31 cellular contexts compared by ENCODE assay signal in the genomic region with DNA sequence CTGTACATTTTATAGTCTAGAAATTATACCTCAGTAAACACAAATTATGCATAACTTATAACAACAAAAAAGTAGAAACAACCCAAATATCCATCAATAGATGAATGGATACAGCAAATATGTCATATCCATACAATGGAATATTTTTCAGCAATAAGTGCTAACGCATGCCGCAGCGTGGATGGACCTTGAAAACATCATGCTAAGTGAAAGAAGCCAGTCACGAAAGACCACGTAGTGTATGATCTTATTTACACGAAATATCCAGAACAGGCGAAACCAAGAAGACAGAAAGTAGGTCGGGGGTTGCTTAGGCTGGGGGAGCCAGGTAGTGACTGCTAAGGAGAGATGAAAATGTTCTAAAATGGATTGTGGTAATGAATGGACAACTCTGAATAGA.
"Had no signal": no experiment of that assay in that cellular context is flagged by ENCODE, and none has a peak within 500 bp of the region (broad histone marks: within the 10 kb centered on the region; RNA-seq: fewer than 3 reads in every experiment).

No MANE protein-coding gene starts in this region.

- H3K4me3 ChIP-seq: ascending aorta, cardiac muscle cell had no signal

- H3K4me1 ChIP-seq: ascending aorta had no signal

- H3K36me3 ChIP-seq: ascending aorta, cardiac muscle cell had no signal

- ATAC-seq: activated CD4-positive, alpha-beta T cell treated with anti-CD3 and anti-CD28 coated beads for 36 hours; activated CD8-positive, alpha-beta memory T cell treated with anti-CD3 and anti-CD28 coated beads, Interleukin-2, amount 10 ng/mL, durations not matched to agents 7 days and 5 days; activated CD8-positive, alpha-beta T cell treated with anti-CD3 and anti-CD28 coated beads, Interleukin-2, amount 10 ng/mL, durations not matched to agents 7 days and 5 days; activated naive CD8-positive, alpha-beta T cell treated with anti-CD3 and anti-CD28 coated beads, Interleukin-2, amount 50 U/mL, for 24 hours had no signal

- H3K9me3 ChIP-seq: ascending aorta had no signal

- H3K27ac ChIP-seq: ascending aorta, cardiac muscle cell, VCaP had no signal

- H3K27me3 ChIP-seq: ascending aorta, cardiac muscle cell had no signal

- DNase-seq: activated B cell treated with CpG ODN at 0.5 μM for 24 hours; activated CD4-positive, alpha-beta memory T cell treated with anti-CD3 and anti-CD28 coated beads, Interleukin-2, amount 10 ng/mL, durations not matched to agents 7 days and 5 days; activated CD4-positive, alpha-beta T cell treated with anti-CD3 and anti-CD28 coated beads for 1 hour; activated CD4-positive, alpha-beta T cell treated with anti-CD3 and anti-CD28 coated beads for 36 hours; activated CD4-positive, alpha-beta T cell treated with anti-CD3 and anti-CD28 coated beads for 48 hours; activated CD4-positive, alpha-beta T cell treated with anti-CD3 and anti-CD28 coated beads, Interleukin-2, amount 10 ng/mL, durations not matched to agents 7 days and 5 days; activated CD4-positive, alpha-beta T cell treated with anti-CD3 and anti-CD28 coated beads, Interleukin-2, amount 50 U/mL, for 48 hours; activated CD8-positive, alpha-beta memory T cell treated with anti-CD3 and anti-CD28 coated beads for 24 hours; activated CD8-positive, alpha-beta memory T cell treated with anti-CD3 and anti-CD28 coated beads, Interleukin-2, amount 10 ng/mL, durations not matched to agents 7 days and 5 days; activated CD8-positive, alpha-beta memory T cell treated with anti-CD3 and anti-CD28 coated beads, Interleukin-2, amount 50 U/mL, for 48 hours; activated CD8-positive, alpha-beta T cell treated with anti-CD3 and anti-CD28 coated beads, Interleukin-2, amount 10 ng/mL, durations not matched to agents 7 days and 5 days; activated effector memory CD4-positive, alpha-beta T cell treated with Interleukin-2 at 50 U/mL for 16 hours; activated gamma-delta T cell; activated naive CD4-positive, alpha-beta T cell treated with anti-CD3 and anti-CD28 coated beads, Interleukin-2, amount 10 ng/mL, durations not matched to agents 7 days and 5 days; activated naive CD4-positive, alpha-beta T cell treated with Interleukin-2 at 50 U/mL for 16 hours; activated naive CD8-positive, alpha-beta T cell treated with anti-CD3 and anti-CD28 coated beads, Interleukin-2, amount 10 ng/mL, durations not matched to agents 7 days and 5 days; activated naive CD8-positive, alpha-beta T cell treated with anti-CD3 and anti-CD28 coated beads, Interleukin-2, amount 50 U/mL, for 24 hours; activated T-cell treated with anti-CD3 and anti-CD28 coated beads, Interleukin-2, amount 50 U/mL, for 24 hours; activated T-cell treated with anti-CD3 and anti-CD28 coated beads, Interleukin-2, amount 50 U/mL, for 48 hours; amygdala; anterior cingulate cortex; caudate nucleus; cerebellar nuclear complex; T-helper 1 cell; T-helper 2 cell; T-helper 9 cell had no signal

- FAIRE-seq: bronchial epithelial cell, TTC549 had no signal
